In genomic region chr14:39432619-39433451, GRCh38 we compare ENCODE assay signal across 8 cellular contexts. TPM values are rescaled to one million over a fixed set of nuclear protein-coding genes. Genes with fewer than 3 reads are reported as not detected.
DNase-seq lines count a peak whose midpoint lies in the region; ATAC-seq, FAIRE-seq and TF ChIP-seq lines count a peak whose summit lies in the region.

No MANE protein-coding gene starts in this region.

- TF ChIP-seq CTCF in endothelial cell of umbilical vein (IDR thresholded peaks at IDR 0.05; ENCODE audit: extremely low read depth in 1 of 2, insufficient read depth in 1 of 2, low read depth in 1 of 2, low read length in 2 of 2) (no peak), mesothelial cell of epicardium (IDR thresholded peaks at IDR 0.05; ENCODE audit: unreplicated experiment) (no peak)

- TF ChIP-seq POLR2A in endothelial cell of umbilical vein (IDR thresholded peaks at IDR 0.05; ENCODE audit: low read depth, low read length): peak; percentile 44

- in situ Hi-C loops in Caki2 (cut with HindIII; ENCODE audit: low pct_unique_long_range_greater_than_20kb, low sequenced_read_pairs): no loop called here

- peak overlapping the region; percentile 75 for H3K9ac ChIP-seq in endothelial cell of umbilical vein (replicated peaks; ENCODE audit: extremely low read depth, insufficient read depth, low read length)

- no peaks in the 10 kb centered on the region for H3K9me3 Mint-ChIP-seq in mesothelial cell of epicardium

- H2AFZ ChIP-seq in endothelial cell of umbilical vein (ENCODE audit: low read depth, low read length): peak overlapping the region; percentile 95

- BruUV-seq in endothelial cell of umbilical vein (replicated peaks; lab: Mats Ljungman, UMichigan): TSS peak; percentile 66

- peak; percentile 93 for DNase-seq in Caki2 (ENCODE audit: low read depth)
- DNase-seq in NCI-H69 (lab: John Stamatoyannopoulos, UW): peak; percentile 98
- peak; percentile 70 for DNase-seq in activated CD8-positive, alpha-beta memory T cell treated with anti-CD3 and anti-CD28 coated beads, Interleukin-2, amount 50 U/mL, for 4 hours
- DNase-seq in endothelial cell of umbilical vein (ENCODE audit: low read depth, low spot score): peak; percentile 80
- peak; percentile 59 to 85 for DNase-seq in mesothelial cell of epicardium (ENCODE audit: low spot score in 2 of 2, unreplicated experiment in 2 of 2)
- peak; percentile 61 for DNase-seq in stimulated activated CD8-positive, alpha-beta memory T cell treated with anti-CD3 and anti-CD28 coated beads, Interleukin-4, amount 100 ng/mL, for 24 hours (ENCODE audit: low read depth)

- no peaks in the 10 kb centered on the region for H3K9me3 ChIP-seq in endothelial cell of umbilical vein (replicated peaks; ENCODE audit: control insufficient read depth, insufficient read depth, low read length)

- peaks cover 23% of the 10 kb centered on the region for H3K4me1 Mint-ChIP-seq in mesothelial cell of epicardium

- no peaks in the 10 kb centered on the region for H3K27me3 ChIP-seq in endothelial cell of umbilical vein (ENCODE audit: control insufficient read depth in 2 of 2, insufficient read depth in 2 of 2, low read length in 2 of 2)

- intact Hi-C loops in endothelial cell of umbilical vein (cut with micrococcal nuclease): loop anchor here (1.0 to 2.0 kb wide), 4 partner anchors 58 to 330 kb away; partner anchors contain the start of genes SEC23A and TRAPPC6B

- H3K4me1 ChIP-seq in endothelial cell of umbilical vein (ENCODE audit: control insufficient read depth, extremely low read depth, insufficient read depth, low read length): peaks cover 26% of the 10 kb centered on the region

- H3K9me1 ChIP-seq in endothelial cell of umbilical vein (replicated peaks; ENCODE audit: control insufficient read depth, extremely low read depth, insufficient read depth, low read length): no peaks in the 10 kb centered on the region

- peak overlapping the region; percentile 58 for H3K27ac ChIP-seq in endothelial cell of umbilical vein (ENCODE audit: insufficient read depth, low read depth, low read length)

- no peaks in the 10 kb centered on the region for H3K27me3 Mint-ChIP-seq in mesothelial cell of epicardium (ENCODE audit: low read depth)

- POLR2A ChIA-PET in endothelial cell of umbilical vein (lab: Charles Lee): interaction anchor here (0.6 to 1.9 kb wide), 5 partner anchors 57 to 1177 kb away, joined by 3 to 9 read pairs (median 6); partner anchors contain the start of genes CLEC14A, SEC23A and TRAPPC6B

- H3K79me2 ChIP-seq in endothelial cell of umbilical vein (ENCODE audit: control insufficient read depth, insufficient read depth, low read length): peaks cover 28% of the 10 kb centered on the region

- no peaks in the 10 kb centered on the region for H3K36me3 ChIP-seq in endothelial cell of umbilical vein (ENCODE audit: control insufficient read depth in 2 of 2, extremely low read depth in 1 of 2, insufficient read depth in 2 of 2, low read length in 2 of 2)

- no peak for FAIRE-seq in endothelial cell of umbilical vein (lab: Jason Lieb, UNC)

- CTCF ChIA-PET in endothelial cell of umbilical vein (lab: Charles Lee): interaction anchor here (0.6 to 2.6 kb wide), 4 partner anchors 9 to 325 kb away, joined by 3 to 9 read pairs (median 4); partner anchors contain the start of gene TRAPPC6B

- peak overlapping the region; percentile 71 to 84 (median 81) for H3K4me3 ChIP-seq in endothelial cell of umbilical vein (replicated peaks in 1 of 3; ENCODE audit: insufficient read depth in 1 of 3, low read depth in 1 of 3, low read length in 3 of 3)

- dilution Hi-C loops in endothelial cell of umbilical vein (cut with MboI; ENCODE audit: extremely low pct_ligation_motif_present, low sequenced_read_pairs): no loop called here

- no peaks in the 10 kb centered on the region for H3K36me3 Mint-ChIP-seq in mesothelial cell of epicardium

- H3K4me2 ChIP-seq in endothelial cell of umbilical vein (ENCODE audit: insufficient read depth, low read length): peak overlapping the region; percentile 98

- peaks cover 2% of the 10 kb centered on the region for H4K20me1 ChIP-seq in endothelial cell of umbilical vein (replicated peaks; ENCODE audit: control insufficient read depth, extremely low read depth, insufficient read depth, low read length)

- peak overlapping the region; percentile 98 for H3K4me3 Mint-ChIP-seq in mesothelial cell of epicardium

- peak overlapping the region; percentile 97 for H3K27ac Mint-ChIP-seq in mesothelial cell of epicardium

- peak; percentile 70 for ATAC-seq in GM19455 (IDR thresholded peaks at IDR 0.05; ENCODE audit: unreplicated experiment)
- peak; percentile 61 for ATAC-seq in HG03571 (IDR thresholded peaks at IDR 0.05; ENCODE audit: unreplicated experiment)

TF ChIP-seq in endothelial cell of umbilical vein, 7 proteins besides CTCF, POLR2A, EP300 and RAD21:
- no peak for TF ChIP-seq MYC (IDR thresholded peaks at IDR 0.05; ENCODE audit: low read depth, low read length)
- no peak for TF ChIP-seq JUN (IDR thresholded peaks at IDR 0.05; ENCODE audit: borderline replicate concordance, insufficient read depth, insufficient read length, low read depth)
- TF ChIP-seq POLR2AphosphoS5 (IDR thresholded peaks at IDR 0.05; ENCODE audit: insufficient read depth, low read depth, low read length): peak; percentile 52
TF ChIP-seq in endothelial cell of umbilical vein: peak in this region for 1.

RNA-seq across cellular contexts. Expression of gene FBXO33, which starts 0.6 kb away (rescaled TPM):
- total RNA-seq in Caki2 (2014; rRNA removed; shearing (Covaris generic); ENCODE audit: low replicate concordance): 3.2 and 15.3 TPM in 2 replicates
- total RNA-seq in endothelial cell of umbilical vein (5.0 and 6.3 TPM in 2 replicates), mesothelial cell of epicardium (10.5 to 12.7 TPM (median 10.6 TPM) in 3 replicates)
- polyA plus RNA-seq in endothelial cell of umbilical vein: 3.4 and 4.2 TPM in 2 replicates
- 3.4 and 3.6 TPM in 2 replicates for polyA plus RNA-seq in endothelial cell of umbilical vein (2011; cell fraction: cytosol; rRNA removed)
- 5.7 and 7.3 TPM in 2 replicates for polyA plus RNA-seq in endothelial cell of umbilical vein (2011; cell fraction: nucleus; rRNA removed)
- 6.0 and 6.6 TPM in 2 replicates for polyA plus RNA-seq in endothelial cell of umbilical vein (2012)
- 8.5 and 8.6 TPM in 2 replicates for polyA minus RNA-seq in endothelial cell of umbilical vein
- polyA minus RNA-seq in endothelial cell of umbilical vein (2011; cell fraction: cytosol; rRNA and poly(A)+ RNA removed): 11.7 TPM
- 14.1 and 18.4 TPM in 2 replicates for polyA minus RNA-seq in endothelial cell of umbilical vein (2011; cell fraction: nucleus; rRNA and poly(A)+ RNA removed)

Comparison
In these comparisons a context has a peak if more than half of its experiments do, and no peak if none do; other contexts are left out.
1. Peak in every context shown above with its lines: DNase-seq, ATAC-seq, H3K4me3 ChIP-seq and H3K27ac ChIP-seq.